In genomic region chr22:39661501-39661841, GRCh38 we compare ENCODE assay signal across 11 cellular contexts.
DNase-seq lines count a peak whose midpoint lies in the region; ATAC-seq and TF ChIP-seq lines count a peak whose summit lies in the region.
"Had no signal": no experiment of that assay in that cellular context is flagged by ENCODE, and none has a peak within 500 bp of the region (broad histone marks: within the 10 kb centered on the region; RNA-seq: fewer than 3 reads in every experiment).

No MANE protein-coding gene starts in this region.

- no peaks in the 10 kb centered on the region for H3F3A ChIP-seq in SK-N-SH (replicated peaks; ENCODE audit: insufficient read depth)

- no peak for DNase-seq in stimulated activated naive CD8-positive, alpha-beta T cell treated with anti-CD3 and anti-CD28 coated beads, Interleukin-15, Interleukin-2, amounts not matched to agents 100 U/mL and 50 U/mL, for 24 hours
- DNase-seq in activated CD8-positive, alpha-beta T cell treated with anti-CD3 and anti-CD28 coated beads, Interleukin-2, amount 10 ng/mL, durations not matched to agents 7 days and 5 days: no peak
- DNase-seq in NCI-H510A treated with DMSO at 0.1 percent for 48 hours (lab: John Stamatoyannopoulos, UW) (no peak), MG63 (no peak), SK-N-SH (no peak)
- DNase-seq: Karpas-422, SHP77, T1000 had no signal

- peak overlapping the region; percentile 76 for H3K4me3 ChIP-seq in iPS-15b (ENCODE audit: low read depth, low read length)
- no peak overlapping the region for H3K4me3 ChIP-seq in MG63
- H3K4me3 ChIP-seq in SK-N-SH (ENCODE audit: low read depth in 2 of 2, low read length in 1 of 2): no peak overlapping the region

- H3K79me2 ChIP-seq in SK-N-SH (ENCODE audit: insufficient read depth): no peaks in the 10 kb centered on the region

- H3K27ac Mint-ChIP-seq in stimulated activated naive CD8-positive, alpha-beta T cell treated with anti-CD3 and anti-CD28 coated beads, Interleukin-15, Interleukin-2, amounts not matched to agents 100 ng/mL and 50 ng/mL, for 24 hours: no peak overlapping the region
- H3K27ac Mint-ChIP-seq in activated CD8-positive, alpha-beta T cell treated with anti-CD3 and anti-CD28 coated beads, Interleukin-2, amount 10 ng/mL, durations not matched to agents 7 days and 5 days: no peak overlapping the region

- H3K27me3 ChIP-seq in iPS-15b (ENCODE audit: control insufficient read depth, insufficient read depth, low read length): peaks cover 28% of the 10 kb centered on the region
- no peaks in the 10 kb centered on the region for H3K27me3 ChIP-seq in MG63
- H3K27me3 ChIP-seq in SK-N-SH (ENCODE audit: insufficient read depth): no peaks in the 10 kb centered on the region

- ATAC-seq in stimulated activated naive CD8-positive, alpha-beta T cell treated with anti-CD3 and anti-CD28 coated beads, Interleukin-15, Interleukin-2, amounts not matched to agents 100 U/mL and 50 U/mL, for 24 hours: no peak
- ATAC-seq in activated CD8-positive, alpha-beta T cell treated with anti-CD3 and anti-CD28 coated beads, Interleukin-2, amount 10 ng/mL, durations not matched to agents 7 days and 5 days: no peak
- no peak for ATAC-seq in GM21367 (IDR thresholded peaks at IDR 0.05; ENCODE audit: unreplicated experiment)

- H3K9me3 ChIP-seq in iPS-15b (ENCODE audit: control insufficient read depth, insufficient read depth, low read length) (no peaks in the 10 kb centered on the region), MG63 (no peaks in the 10 kb centered on the region), SK-N-SH (no peaks in the 10 kb centered on the region)

- CTCF ChIA-PET in activated CD8-positive, alpha-beta T cell treated with anti-CD3 and anti-CD28 coated beads, Interleukin-2, amount 10 ng/mL, durations not matched to agents 7 days and 5 days (lab: Charles Lee): no interaction called here
- CTCF ChIA-PET in SK-N-SH (lab: Yijun Ruan, JAX): interaction anchor here (0.9 kb wide), 1 partner anchor 18 kb away, joined by 4 read pairs; no protein-coding TSS in a partner anchor

- H3K9ac ChIP-seq in iPS-15b (ENCODE audit: low read depth, low read length) (no peak overlapping the region), SK-N-SH (no peak overlapping the region)

- no peak for TF ChIP-seq RAD21 in SK-N-SH (IDR thresholded peaks at IDR 0.05; ENCODE audit: low read length)

- H3K4me1 Mint-ChIP-seq in stimulated activated naive CD8-positive, alpha-beta T cell treated with anti-CD3 and anti-CD28 coated beads, Interleukin-15, Interleukin-2, amounts not matched to agents 100 ng/mL and 50 ng/mL, for 24 hours (ENCODE audit: low read depth): peaks cover 34% of the 10 kb centered on the region
- H3K4me1 Mint-ChIP-seq in activated CD8-positive, alpha-beta T cell treated with anti-CD3 and anti-CD28 coated beads, Interleukin-2, amount 10 ng/mL, durations not matched to agents 7 days and 5 days (ENCODE audit: low read depth): peaks cover 40% of the 10 kb centered on the region

- TF ChIP-seq EP300 in SK-N-SH (IDR thresholded peaks at IDR 0.05; ENCODE audit: borderline replicate concordance in 1 of 2, low read depth in 1 of 2, low read length in 1 of 2): no peak

- H3K9me3 Mint-ChIP-seq in stimulated activated naive CD8-positive, alpha-beta T cell treated with anti-CD3 and anti-CD28 coated beads, Interleukin-15, Interleukin-2, amounts not matched to agents 100 ng/mL and 50 ng/mL, for 24 hours: no peaks in the 10 kb centered on the region
- no peaks in the 10 kb centered on the region for H3K9me3 Mint-ChIP-seq in activated CD8-positive, alpha-beta T cell treated with anti-CD3 and anti-CD28 coated beads, Interleukin-2, amount 10 ng/mL, durations not matched to agents 7 days and 5 days (ENCODE audit: insufficient read depth)

- H2AFZ ChIP-seq in SK-N-SH (ENCODE audit: low read depth): no peak overlapping the region

- H3K27ac ChIP-seq in SK-N-SH (ENCODE audit: low read depth in 2 of 2, low read length in 1 of 2): no peak overlapping the region

- H3K36me3 Mint-ChIP-seq in stimulated activated naive CD8-positive, alpha-beta T cell treated with anti-CD3 and anti-CD28 coated beads, Interleukin-15, Interleukin-2, amounts not matched to agents 100 ng/mL and 50 ng/mL, for 24 hours (ENCODE audit: low read depth): no peaks in the 10 kb centered on the region
- H3K36me3 Mint-ChIP-seq in activated CD8-positive, alpha-beta T cell treated with anti-CD3 and anti-CD28 coated beads, Interleukin-2, amount 10 ng/mL, durations not matched to agents 7 days and 5 days (ENCODE audit: low read depth): no peaks in the 10 kb centered on the region

- peak overlapping the region; percentile 47 for H3K4me3 Mint-ChIP-seq in stimulated activated naive CD8-positive, alpha-beta T cell treated with anti-CD3 and anti-CD28 coated beads, Interleukin-15, Interleukin-2, amounts not matched to agents 100 ng/mL and 50 ng/mL, for 24 hours
- peak overlapping the region; percentile 30 for H3K4me3 Mint-ChIP-seq in activated CD8-positive, alpha-beta T cell treated with anti-CD3 and anti-CD28 coated beads, Interleukin-2, amount 10 ng/mL, durations not matched to agents 7 days and 5 days

- H3K36me3 ChIP-seq in iPS-15b (ENCODE audit: control insufficient read depth, insufficient read depth, low read length) (no peaks in the 10 kb centered on the region), MG63 (no peaks in the 10 kb centered on the region), SK-N-SH (replicated peaks in 1 of 2; ENCODE audit: control insufficient read depth in 1 of 2, insufficient read depth in 2 of 2, low read length in 1 of 2) (no peaks in the 10 kb centered on the region)

- H3K4me1 ChIP-seq in iPS-15b (ENCODE audit: control insufficient read depth, insufficient read depth, low read length) (peaks cover 11% of the 10 kb centered on the region), SK-N-SH (ENCODE audit: control insufficient read depth in 1 of 2, insufficient read depth in 2 of 2, low read depth in 1 of 2, low read length in 1 of 2) (no peaks in the 10 kb centered on the region)

- H4K20me1 ChIP-seq in SK-N-SH (ENCODE audit: insufficient read depth): no peaks in the 10 kb centered on the region

- no CpG with 5 or more reads among the region's 1 CpG for WGBS in SK-N-SH (ENCODE audit: low lambda C conversion rate)

- H3K9me2 ChIP-seq in SK-N-SH: no peaks in the 10 kb centered on the region

- H3K27me3 Mint-ChIP-seq in stimulated activated naive CD8-positive, alpha-beta T cell treated with anti-CD3 and anti-CD28 coated beads, Interleukin-15, Interleukin-2, amounts not matched to agents 100 ng/mL and 50 ng/mL, for 24 hours: peaks cover 12% of the 10 kb centered on the region
- peaks cover 30% of the 10 kb centered on the region for H3K27me3 Mint-ChIP-seq in activated CD8-positive, alpha-beta T cell treated with anti-CD3 and anti-CD28 coated beads, Interleukin-2, amount 10 ng/mL, durations not matched to agents 7 days and 5 days (ENCODE audit: low read depth)

- TF ChIP-seq CTCF in SK-N-SH (IDR thresholded peaks at IDR 0.05): no peak

- H3K4me2 ChIP-seq in SK-N-SH: no peak overlapping the region

- POLR2A ChIA-PET in activated CD8-positive, alpha-beta T cell treated with anti-CD3 and anti-CD28 coated beads, Interleukin-2, amount 10 ng/mL, durations not matched to agents 7 days and 5 days (lab: Charles Lee): no interaction called here
- POLR2A ChIA-PET in SK-N-SH (lab: Yijun Ruan, JAX): no interaction called here

TF ChIP-seq in SK-N-SH, 30 proteins besides CTCF, POLR2A, EP300 and RAD21:
- no peak for TF ChIP-seq TCF12 (IDR thresholded peaks at IDR 0.05)
- TF ChIP-seq MXI1 (IDR thresholded peaks at IDR 0.05; ENCODE audit: low read depth, low read length): no peak
- no peak for TF ChIP-seq TEAD4 (IDR thresholded peaks at IDR 0.05; ENCODE audit: borderline replicate concordance, insufficient read depth)
- no peak for TF ChIP-seq RCOR1 (IDR thresholded peaks at IDR 0.05; ENCODE audit: low read length)
- no peak for TF ChIP-seq GATA2 (CRISPR knock-in tag; IDR thresholded peaks at IDR 0.05)
- TF ChIP-seq POLR2AphosphoS5 (IDR thresholded peaks at IDR 0.05; ENCODE audit: low read depth, low read length): no peak
- TF ChIP-seq GABPA (IDR thresholded peaks at IDR 0.05; ENCODE audit: low read depth): no peak
- TF ChIP-seq PBX3 (IDR thresholded peaks at IDR 0.05): no peak
- no peak for TF ChIP-seq RFX5 (IDR thresholded peaks at IDR 0.05; ENCODE audit: low read length)
- no peak for TF ChIP-seq SMC3 (IDR thresholded peaks at IDR 0.05; ENCODE audit: low read depth, low read length)
- no peak for TF ChIP-seq ELF1 (IDR thresholded peaks at IDR 0.05)
- no peak for TF ChIP-seq MAX (IDR thresholded peaks at IDR 0.05; ENCODE audit: low read depth)
- no peak for TF ChIP-seq FOXJ3 (CRISPR knock-in tag; IDR thresholded peaks at IDR 0.05)
- no peak for TF ChIP-seq USF1 (IDR thresholded peaks at IDR 0.05; ENCODE audit: borderline replicate concordance, low read depth)
